34 cellular contexts compared by ENCODE assay signal in the genomic region with DNA sequence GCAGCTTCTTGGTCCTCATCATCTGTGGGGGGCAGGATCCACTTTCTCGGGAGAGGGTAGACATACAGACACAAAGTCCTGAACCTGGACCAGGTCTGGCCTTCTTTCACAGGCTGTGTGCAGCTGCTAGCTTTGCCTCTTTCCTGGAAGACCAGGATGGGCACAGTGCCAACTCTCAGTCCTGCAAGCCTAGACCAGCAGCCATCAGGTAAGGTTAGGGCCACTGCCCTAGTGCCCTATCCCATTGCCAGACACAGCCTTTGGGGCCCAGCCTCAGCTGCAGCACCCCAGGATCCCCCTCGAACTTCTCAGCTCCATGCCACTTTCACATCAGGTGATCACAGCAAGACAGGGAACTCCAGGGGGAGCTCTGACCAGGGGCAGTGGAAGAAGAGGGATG. TPM values are rescaled to one million over a fixed set of nuclear protein-coding genes. Genes with fewer than 3 reads are reported as not detected.
"Had no signal": no experiment of that assay in that cellular context is flagged by ENCODE, and none has a peak within 500 bp of the region (broad histone marks: within the 10 kb centered on the region; RNA-seq: fewer than 3 reads in every experiment).

No MANE protein-coding gene starts in this region.

- H3K36me3 ChIP-seq: brain microvascular endothelial cell, gastroesophageal sphincter, right lobe of liver, uterus had no signal

- H3K27ac ChIP-seq: brain microvascular endothelial cell, gastroesophageal sphincter, hepatocyte, right lobe of liver, skin epidermis, uterus had no signal

- H3K4me3 ChIP-seq: gastroesophageal sphincter, hepatocyte, mucosa of descending colon, right lobe of liver, skin epidermis, uterus had no signal

- H3K27me3 ChIP-seq: brain microvascular endothelial cell, gastroesophageal sphincter, hepatocyte, uterus had no signal

- H3K4me1 ChIP-seq: right lobe of liver, uterus had no signal

- H3K9me3 ChIP-seq: gastroesophageal sphincter, mucosa of descending colon, right lobe of liver, uterus had no signal

- DNase-seq: activated CD4-positive, alpha-beta memory T cell treated with anti-CD3 and anti-CD28 coated beads, Interleukin-2, amount 10 ng/mL, durations not matched to agents 7 days and 5 days; activated CD4-positive, alpha-beta T cell treated with anti-CD3 and anti-CD28 coated beads, Interleukin-2, amount 10 ng/mL, durations not matched to agents 7 days and 5 days; activated CD4-positive, CD25-positive, alpha-beta regulatory T cell treated with anti-CD3 and anti-CD28 coated beads, Interleukin-2, amount 50 U/mL, for 72 hours; activated CD8-positive, alpha-beta memory T cell treated with anti-CD3 and anti-CD28 coated beads, Interleukin-2, amount 50 U/mL, for 48 hours; activated gamma-delta T cell; activated naive CD4-positive, alpha-beta T cell treated with anti-CD3 and anti-CD28 coated beads, Interleukin-2, amount 10 ng/mL, durations not matched to agents 7 days and 5 days; activated naive CD8-positive, alpha-beta T cell treated with anti-CD3 and anti-CD28 coated beads, Interleukin-2, amount 10 ng/mL, durations not matched to agents 7 days and 5 days; activated T-cell treated with anti-CD3 and anti-CD28 coated beads, Interleukin-2, amount 50 U/mL, for 24 hours; brain microvascular endothelial cell; caudate nucleus; left cardiac atrium; left ventricle myocardium superior; mucosa of descending colon; stimulated activated CD4-positive, alpha-beta T cell treated with anti-CD3 and anti-CD28 coated beads, Interleukin-4, amount 100 ng/mL, for 24 hours; stimulated activated naive CD8-positive, alpha-beta T cell treated with anti-CD3 and anti-CD28 coated beads, Interleukin-15, amount 100 ng/mL, for 72 hours; substantia nigra; T1000; uterus had no signal

RNA-seq across cellular contexts. Expression of gene PNMA5, which starts 57.6 kb away (rescaled TPM):
- total RNA-seq: astrocyte, endothelial cell of umbilical vein, fibroblast of lung, fibroblast of villous mesenchyme, gastroesophageal sphincter, left ventricle myocardium superior, lung microvascular endothelial cell, mesenteric fat pad, mucosa of descending colon, myocyte, osteoblast, progenitor cell of endocrine pancreas, renal cortical epithelial cell, right lobe of liver had no signal
- polyA plus RNA-seq: endothelial cell of umbilical vein, esophagus, fibroblast of lung, hepatocyte, keratinocyte had no signal
